16 cellular contexts compared by ENCODE assay signal in genomic region chr7:45069444-45070253, GRCh38. TPM values are rescaled to one million over a fixed set of nuclear protein-coding genes. Genes with fewer than 3 reads are reported as not detected.
DNase-seq lines count a peak whose midpoint lies in the region; ATAC-seq and TF ChIP-seq lines count a peak whose summit lies in the region.
"Had no signal": no experiment of that assay in that cellular context is flagged by ENCODE, and none has a peak within 500 bp of the region (broad histone marks: within the 10 kb centered on the region; RNA-seq: fewer than 3 reads in every experiment).

No MANE protein-coding gene starts in this region.

- peaks cover 34 to 92% (median 52%) of the 10 kb centered on the region in 3 experiments for H3K36me3 ChIP-seq in naive thymus-derived CD4-positive, alpha-beta T cell (ENCODE audit: control insufficient read depth in 2 of 3, insufficient read depth in 3 of 3, low read length in 3 of 3)
- H3K36me3 ChIP-seq in colonic mucosa, result peaks cover 5% of the 10 kb centered on the region
- H3K36me3 ChIP-seq: ovary had no signal

- CTCF ChIA-PET in activated CD4-positive, alpha-beta T cell treated with anti-CD3 and anti-CD28 coated beads for 36 hours (lab: Charles Lee), result interaction anchor here (0.6 to 1.6 kb wide), 4 partner anchors 11 to 827 kb away, joined by 3 to 5 read pairs (median 4); no protein-coding TSS in a partner anchor
- CTCF ChIA-PET in naive thymus-derived CD4-positive, alpha-beta T cell (lab: Charles Lee), result interaction anchor here (1.0 to 2.2 kb wide), 3 partner anchors 66 to 96 kb away, joined by 5 to 9 read pairs (median 5); no protein-coding TSS in a partner anchor

- no peak overlapping the region for H3K4me3 Mint-ChIP-seq in activated CD4-positive, alpha-beta T cell treated with anti-CD3 and anti-CD28 coated beads for 36 hours
- H3K4me3 Mint-ChIP-seq in activated T-helper 1 cell treated with anti-CD3 and anti-CD28 coated beads, Interleukin-12 subunit alpha, Interleukin-12 subunit beta, Interleukin-2, Interleukin-4 antibody, amounts not matched to agents 30 ng/mL and 10 ng/mL and 1 ng/mL, durations not matched to agents 14 hours and 24 hours and 36 hours, result no peak overlapping the region
- no peak overlapping the region for H3K4me3 Mint-ChIP-seq in naive thymus-derived CD4-positive, alpha-beta T cell
- H3K4me3 Mint-ChIP-seq: activated T-cell treated with anti-CD3 and anti-CD28 coated beads, Interleukin-2, amount 50 U/mL, for 4 hours had no signal

- ATAC-seq in activated CD4-positive, alpha-beta T cell treated with anti-CD3 and anti-CD28 coated beads for 36 hours, result peak; percentile 42
- ATAC-seq in naive thymus-derived CD4-positive, alpha-beta T cell, result no peak
- no peak for ATAC-seq in HG03442 (IDR thresholded peaks at IDR 0.05; ENCODE audit: unreplicated experiment)
- ATAC-seq: activated T-cell treated with anti-CD3 and anti-CD28 coated beads, Interleukin-2, amount 50 U/mL, for 4 hours had no signal

- intact Hi-C loops in activated CD4-positive, alpha-beta T cell treated with anti-CD3 and anti-CD28 coated beads for 36 hours (cut with DNase I, micrococcal nuclease), result no loop called here
- intact Hi-C loops in activated T-helper 1 cell treated with anti-CD3 and anti-CD28 coated beads, Interleukin-12 subunit alpha, Interleukin-12 subunit beta, Interleukin-2, Interleukin-4 antibody, amounts not matched to agents 30 ng/mL and 10 ng/mL and 1 ng/mL, durations not matched to agents 14 hours and 24 hours and 36 hours (cut with micrococcal nuclease), result no loop called here
- intact Hi-C loops in naive thymus-derived CD4-positive, alpha-beta T cell (cut with micrococcal nuclease), result no loop called here
- intact Hi-C loops in colonic mucosa (cut with DNase I), result no loop called here

- peaks cover 5% of the 10 kb centered on the region for H3K4me1 Mint-ChIP-seq in activated CD4-positive, alpha-beta T cell treated with anti-CD3 and anti-CD28 coated beads for 36 hours
- H3K4me1 Mint-ChIP-seq in activated T-helper 1 cell treated with anti-CD3 and anti-CD28 coated beads, Interleukin-12 subunit alpha, Interleukin-12 subunit beta, Interleukin-2, Interleukin-4 antibody, amounts not matched to agents 30 ng/mL and 10 ng/mL and 1 ng/mL, durations not matched to agents 14 hours and 24 hours and 36 hours (ENCODE audit: low read depth), result peaks cover 20% of the 10 kb centered on the region
- peaks cover 14 to 38% (median 23%) of the 10 kb centered on the region in 7 donors for H3K4me1 Mint-ChIP-seq in naive thymus-derived CD4-positive, alpha-beta T cell

- DNase-seq in activated CD4-positive, alpha-beta T cell treated with anti-CD3 and anti-CD28 coated beads for 36 hours, result no peak
- no peak for DNase-seq in activated CD4-positive, alpha-beta T cell treated with anti-CD3 and anti-CD28 coated beads for 1 hour
- no peak for DNase-seq in activated T-helper 1 cell treated with anti-CD3 and anti-CD28 coated beads, Interleukin-12 subunit alpha, Interleukin-12 subunit beta, Interleukin-2, Interleukin-4 antibody, amounts not matched to agents 30 ng/mL and 10 ng/mL and 1 ng/mL, durations not matched to agents 14 hours and 24 hours and 36 hours (ENCODE audit: low spot score)
- peak in 1 of 9 donors; percentile 17 for DNase-seq in naive thymus-derived CD4-positive, alpha-beta T cell
- DNase-seq in OCI-M2 (lab: John Stamatoyannopoulos, UW; ENCODE audit: unreplicated experiment) (no peak), colonic mucosa (no peak)
- DNase-seq: activated T-cell treated with anti-CD3 and anti-CD28 coated beads, Interleukin-2, amount 50 U/mL, for 4 hours; anterior cingulate cortex; CD4-positive, CD25-positive, alpha-beta regulatory T cell; kidney glomerular epithelial cell; NCI-H1694; ovary; small intestine; T-helper 1 cell had no signal

- H3K9me3 ChIP-seq in naive thymus-derived CD4-positive, alpha-beta T cell (ENCODE audit: control insufficient read depth in 2 of 3, low read length in 3 of 3), result no peaks in the 10 kb centered on the region
- H3K9me3 ChIP-seq in colonic mucosa, result no peaks in the 10 kb centered on the region
- H3K9me3 ChIP-seq: ovary had no signal

- H3K27ac ChIP-seq in naive thymus-derived CD4-positive, alpha-beta T cell (ENCODE audit: low read depth, low read length), result no peak overlapping the region
- H3K27ac ChIP-seq in colonic mucosa, result no peak overlapping the region
- H3K27ac ChIP-seq: ovary had no signal

- H3K4me1 ChIP-seq in naive thymus-derived CD4-positive, alpha-beta T cell (ENCODE audit: control insufficient read depth in 2 of 2, insufficient read depth in 2 of 2, low read length in 2 of 2), result no peaks in the 10 kb centered on the region
- no peaks in the 10 kb centered on the region for H3K4me1 ChIP-seq in colonic mucosa

- H3K4me3 ChIP-seq in naive thymus-derived CD4-positive, alpha-beta T cell (ENCODE audit: low read length), result no peak overlapping the region
- H3K4me3 ChIP-seq in colonic mucosa, result no peak overlapping the region
- H3K4me3 ChIP-seq: ovary had no signal

- no peak overlapping the region for H3K9ac ChIP-seq in colonic mucosa (ENCODE audit: low read depth in 2 of 2, low read length in 2 of 2)

- peaks cover 53% of the 10 kb centered on the region for H3K36me3 Mint-ChIP-seq in activated CD4-positive, alpha-beta T cell treated with anti-CD3 and anti-CD28 coated beads for 36 hours (ENCODE audit: low read depth)
- H3K36me3 Mint-ChIP-seq in activated T-helper 1 cell treated with anti-CD3 and anti-CD28 coated beads, Interleukin-12 subunit alpha, Interleukin-12 subunit beta, Interleukin-2, Interleukin-4 antibody, amounts not matched to agents 30 ng/mL and 10 ng/mL and 1 ng/mL, durations not matched to agents 14 hours and 24 hours and 36 hours (ENCODE audit: low read depth), result peaks cover 48% of the 10 kb centered on the region
- H3K36me3 Mint-ChIP-seq in naive thymus-derived CD4-positive, alpha-beta T cell, result peaks cover 14 to 54% (median 18%) of the 10 kb centered on the region in 5 donors

- no peak overlapping the region for H3K27ac Mint-ChIP-seq in activated CD4-positive, alpha-beta T cell treated with anti-CD3 and anti-CD28 coated beads for 36 hours
- H3K27ac Mint-ChIP-seq in activated T-helper 1 cell treated with anti-CD3 and anti-CD28 coated beads, Interleukin-12 subunit alpha, Interleukin-12 subunit beta, Interleukin-2, Interleukin-4 antibody, amounts not matched to agents 30 ng/mL and 10 ng/mL and 1 ng/mL, durations not matched to agents 14 hours and 24 hours and 36 hours, result peak overlapping the region; percentile 29
- peak overlapping the region in 5 of 9 donors; percentile 13 to 67 (median 45) for H3K27ac Mint-ChIP-seq in naive thymus-derived CD4-positive, alpha-beta T cell

- H3K27me3 Mint-ChIP-seq in activated CD4-positive, alpha-beta T cell treated with anti-CD3 and anti-CD28 coated beads for 36 hours, result no peaks in the 10 kb centered on the region
- H3K27me3 Mint-ChIP-seq in activated T-helper 1 cell treated with anti-CD3 and anti-CD28 coated beads, Interleukin-12 subunit alpha, Interleukin-12 subunit beta, Interleukin-2, Interleukin-4 antibody, amounts not matched to agents 30 ng/mL and 10 ng/mL and 1 ng/mL, durations not matched to agents 14 hours and 24 hours and 36 hours (ENCODE audit: insufficient read depth), result no peaks in the 10 kb centered on the region
- no peaks in the 10 kb centered on the region for H3K27me3 Mint-ChIP-seq in naive thymus-derived CD4-positive, alpha-beta T cell

- TF ChIP-seq CTCF in GM12873 (IDR thresholded peaks at IDR 0.05; ENCODE audit: insufficient read depth, low read depth, low read length, missing control alignments) (peak; percentile 32), colonic mucosa (IDR thresholded peaks at IDR 0.05) (no peak)

- H3K9me3 Mint-ChIP-seq in activated CD4-positive, alpha-beta T cell treated with anti-CD3 and anti-CD28 coated beads for 36 hours (ENCODE audit: low read depth), result no peaks in the 10 kb centered on the region
- no peaks in the 10 kb centered on the region for H3K9me3 Mint-ChIP-seq in activated T-helper 1 cell treated with anti-CD3 and anti-CD28 coated beads, Interleukin-12 subunit alpha, Interleukin-12 subunit beta, Interleukin-2, Interleukin-4 antibody, amounts not matched to agents 30 ng/mL and 10 ng/mL and 1 ng/mL, durations not matched to agents 14 hours and 24 hours and 36 hours
- H3K9me3 Mint-ChIP-seq in naive thymus-derived CD4-positive, alpha-beta T cell, result no peaks in the 10 kb centered on the region
- H3K9me3 Mint-ChIP-seq: activated T-cell treated with anti-CD3 and anti-CD28 coated beads, Interleukin-2, amount 50 U/mL, for 4 hours; CD4-positive, CD25-positive, alpha-beta regulatory T cell had no signal

- no peaks in the 10 kb centered on the region for H3K27me3 ChIP-seq in naive thymus-derived CD4-positive, alpha-beta T cell (ENCODE audit: control insufficient read depth in 2 of 2, insufficient read depth in 2 of 2, low read length in 2 of 2)
- H3K27me3 ChIP-seq in colonic mucosa, result no peaks in the 10 kb centered on the region
- H3K27me3 ChIP-seq: ovary had no signal

- POLR2A ChIA-PET in activated CD4-positive, alpha-beta T cell treated with anti-CD3 and anti-CD28 coated beads for 36 hours (lab: Charles Lee), result interaction anchor here (1.3 kb wide), 1 partner anchor 42 kb away, joined by 3 read pairs; no protein-coding TSS in a partner anchor
- POLR2A ChIA-PET in naive thymus-derived CD4-positive, alpha-beta T cell (lab: Charles Lee), result interaction anchor here (0.6 to 1.5 kb wide), 4 partner anchors 27 to 96 kb away, joined by 3 to 4 read pairs (median 3); no protein-coding TSS in a partner anchor

RNA-seq across cellular contexts. Expression of gene NACAD, which starts 19.1 kb away (rescaled TPM):
- total RNA-seq in activated CD4-positive, alpha-beta T cell treated with anti-CD3 and anti-CD28 coated beads for 36 hours, result under 1 TPM; 0.14 to 0.21 TPM
- 0.05 TPM in 1 of 2 replicates, not detected in the other for total RNA-seq in activated T-helper 1 cell treated with anti-CD3 and anti-CD28 coated beads, Interleukin-12 subunit alpha, Interleukin-12 subunit beta, Interleukin-2, Interleukin-4 antibody, amounts not matched to agents 30 ng/mL and 10 ng/mL and 1 ng/mL, durations not matched to agents 14 hours and 24 hours and 36 hours
- total RNA-seq in naive thymus-derived CD4-positive, alpha-beta T cell, result under 1 TPM in 1 of 5 experiments, not detected in 4; 0.15 TPM
- under 1 TPM in 1 of 2 donors, not detected in 1; 0.08 TPM for polyA plus RNA-seq in naive thymus-derived CD4-positive, alpha-beta T cell
- total RNA-seq in colonic mucosa, result 1 to 10 TPM; 1.0 to 3.3 TPM
- polyA plus RNA-seq: CD4-positive, CD25-positive, alpha-beta regulatory T cell had no signal

RNA-seq across cellular contexts. Expression of gene TBRG4, which starts 41.8 kb away (rescaled TPM):
- total RNA-seq in activated CD4-positive, alpha-beta T cell treated with anti-CD3 and anti-CD28 coated beads for 36 hours, result 100 to 1,000 TPM; 158 to 163 TPM
- 176 and 195 TPM in 2 replicates for total RNA-seq in activated T-helper 1 cell treated with anti-CD3 and anti-CD28 coated beads, Interleukin-12 subunit alpha, Interleukin-12 subunit beta, Interleukin-2, Interleukin-4 antibody, amounts not matched to agents 30 ng/mL and 10 ng/mL and 1 ng/mL, durations not matched to agents 14 hours and 24 hours and 36 hours
- 100 to 1,000 TPM in 4 of 5 experiments, 10 to 100 TPM in 1; 93.7 to 143 (median 107) TPM for total RNA-seq in naive thymus-derived CD4-positive, alpha-beta T cell
- 10 to 100 TPM; 55.1 to 99.1 TPM for polyA plus RNA-seq in naive thymus-derived CD4-positive, alpha-beta T cell
- 100 to 1,000 TPM in 1 of 2 donors, 10 to 100 TPM in 1; 91.0 to 147 TPM for total RNA-seq in colonic mucosa
